Comparison of ENCODE assay signal across 1 cellular context in genomic region chr14:24343795-24344660, GRCh38.
A peak's percentile ranks its signal among the peaks of the same experiment; 100 is the strongest.
TF ChIP-seq lines count a peak whose summit lies in the region.

No MANE protein-coding gene starts in this region.

TF ChIP-seq in HepG2, 621 proteins besides CTCF, POLR2A, EP300 and RAD21 (continued from another document):
- TF ChIP-seq SOX5 (CRISPR knock-in tag; IDR thresholded peaks at IDR 0.05; ENCODE audit: borderline replicate concordance) (peak; percentile 58), NFATC3 (CRISPR knock-in tag; IDR thresholded peaks at IDR 0.05) (no peak)
TF ChIP-seq in HepG2: peak in this region for 86.
